10 cellular contexts compared by ENCODE assay signal in the genomic region with DNA sequence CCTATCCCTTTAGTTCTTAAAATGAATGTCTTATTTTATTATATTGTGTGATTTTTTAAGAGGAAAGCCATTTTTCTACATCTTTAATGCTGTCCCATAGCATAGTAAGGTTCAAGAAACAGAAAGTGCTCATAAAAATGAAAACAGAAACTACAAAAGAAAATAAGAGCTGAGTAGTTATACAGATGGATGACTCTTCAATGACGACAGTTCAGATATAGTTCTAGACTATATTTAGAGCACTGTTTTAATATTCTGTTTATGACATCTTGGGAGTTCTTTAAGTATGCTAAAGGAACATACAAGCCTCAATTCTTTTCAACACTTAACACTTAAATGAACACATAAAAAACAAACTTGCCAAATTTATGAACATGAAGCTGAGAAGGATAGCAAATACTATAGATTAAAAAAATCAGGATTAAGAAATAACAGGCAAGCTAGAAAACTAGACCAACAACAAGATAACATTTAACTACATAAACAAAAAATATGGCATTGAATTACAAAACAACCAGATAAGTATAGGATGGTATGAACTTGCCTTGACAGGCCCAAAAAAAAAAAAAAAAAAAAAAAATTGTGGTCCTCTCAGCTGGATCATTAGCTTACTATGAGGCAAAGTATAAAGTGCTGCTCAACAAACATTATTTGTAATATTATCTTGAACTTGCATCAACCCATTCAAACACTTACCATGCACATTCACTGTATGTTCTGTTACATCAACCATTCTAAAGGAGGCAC.
DNase-seq lines count a peak whose midpoint lies in the region; ATAC-seq and TF ChIP-seq lines count a peak whose summit lies in the region.
"Had no signal": no experiment of that assay in that cellular context is flagged by ENCODE, and none has a peak within 500 bp of the region (broad histone marks: within the 10 kb centered on the region; RNA-seq: fewer than 3 reads in every experiment).

No MANE protein-coding gene starts in this region.

- H3K27me3 Mint-ChIP-seq in activated T-cell treated with anti-CD3 and anti-CD28 coated beads, Interleukin-2, amount 50 U/mL, for 72 hours (ENCODE audit: low read depth) = no peaks in the 10 kb centered on the region
- H3K27me3 Mint-ChIP-seq: activated naive CD4-positive, alpha-beta T cell treated with anti-CD3 and anti-CD28 coated beads, Interleukin-2, amount 50 U/mL, for 24 hours had no signal

- intact Hi-C loops in esophagus muscularis mucosa (cut with DNase I) (loop anchor here (10.0 kb wide), 1 partner anchor 90 kb away; a partner anchor contains a TSS), Right ventricle myocardium inferior (cut with DNase I) (no loop called here)

- no peak for TF ChIP-seq CTCF in esophagus muscularis mucosa (IDR thresholded peaks at IDR 0.05)

- H3K9me3 ChIP-seq in esophagus muscularis mucosa = no peaks in the 10 kb centered on the region

- no peak for TF ChIP-seq POLR2A in esophagus muscularis mucosa (IDR thresholded peaks at IDR 0.05; ENCODE audit: low read depth)

- H3K36me3 ChIP-seq in esophagus muscularis mucosa = peaks cover 0 to 7% (median 3%) of the 10 kb centered on the region in 4 donors

- H3K9me3 Mint-ChIP-seq in activated T-cell treated with anti-CD3 and anti-CD28 coated beads, Interleukin-2, amount 50 U/mL, for 72 hours = no peaks in the 10 kb centered on the region
- H3K9me3 Mint-ChIP-seq in stimulated activated effector memory CD8-positive, alpha-beta T cell treated with anti-CD3 and anti-CD28 coated beads, Interleukin-12 subunit alpha, Interleukin-12 subunit beta, amount 100 ng/mL, for 72 hours = no peaks in the 10 kb centered on the region
- H3K9me3 Mint-ChIP-seq: activated naive CD4-positive, alpha-beta T cell treated with anti-CD3 and anti-CD28 coated beads, Interleukin-2, amount 50 U/mL, for 24 hours had no signal

- peaks cover 5 to 7% of the 10 kb centered on the region in 2 donors for H3K36me3 Mint-ChIP-seq in activated T-cell treated with anti-CD3 and anti-CD28 coated beads, Interleukin-2, amount 50 U/mL, for 72 hours (ENCODE audit: insufficient read depth in 2 of 2)
- H3K36me3 Mint-ChIP-seq in stimulated activated effector memory CD8-positive, alpha-beta T cell treated with anti-CD3 and anti-CD28 coated beads, Interleukin-12 subunit alpha, Interleukin-12 subunit beta, amount 100 ng/mL, for 72 hours = peaks cover 28% of the 10 kb centered on the region

- POLR2A ChIA-PET in HEK293T (lab: Yijun Ruan, JAX) = no interaction called here

- peak overlapping the region in 1 of 2 donors; percentile 29 for H3K4me3 Mint-ChIP-seq in activated T-cell treated with anti-CD3 and anti-CD28 coated beads, Interleukin-2, amount 50 U/mL, for 72 hours
- H3K4me3 Mint-ChIP-seq in stimulated activated effector memory CD8-positive, alpha-beta T cell treated with anti-CD3 and anti-CD28 coated beads, Interleukin-12 subunit alpha, Interleukin-12 subunit beta, amount 100 ng/mL, for 72 hours = no peak overlapping the region
- H3K4me3 Mint-ChIP-seq: activated naive CD4-positive, alpha-beta T cell treated with anti-CD3 and anti-CD28 coated beads, Interleukin-2, amount 50 U/mL, for 24 hours had no signal

- peaks cover 0 to 9% (median 8%) of the 10 kb centered on the region in 4 donors for H3K4me1 ChIP-seq in esophagus muscularis mucosa

- H3K27ac ChIP-seq in esophagus muscularis mucosa (replicated peaks in 1 of 4) = no peak overlapping the region
- H3K27ac ChIP-seq: KMS-11 had no signal

- H3K27ac Mint-ChIP-seq in activated T-cell treated with anti-CD3 and anti-CD28 coated beads, Interleukin-2, amount 50 U/mL, for 72 hours = peak overlapping the region; percentile 88
- H3K27ac Mint-ChIP-seq in stimulated activated effector memory CD8-positive, alpha-beta T cell treated with anti-CD3 and anti-CD28 coated beads, Interleukin-12 subunit alpha, Interleukin-12 subunit beta, amount 100 ng/mL, for 72 hours = peak overlapping the region; percentile 32

- no peak overlapping the region for H3K4me3 ChIP-seq in esophagus muscularis mucosa

- DNase-seq in activated T-cell treated with anti-CD3 and anti-CD28 coated beads, Interleukin-2, amount 50 U/mL, for 72 hours = no peak
- DNase-seq in activated T-cell treated with anti-CD3 and anti-CD28 coated beads, Interleukin-2, amount 50 U/mL, for 48 hours = no peak
- DNase-seq in HEK293T (ENCODE audit: extremely low spot score) = no peak
- DNase-seq in stimulated activated effector memory CD8-positive, alpha-beta T cell treated with anti-CD3 and anti-CD28 coated beads, Interleukin-12 subunit alpha, Interleukin-12 subunit beta, amount 100 ng/mL, for 72 hours (ENCODE audit: low spot score in 2 of 2) = no peak
- no peak for DNase-seq in middle frontal gyrus (ENCODE audit: extremely low spot score, low spot score)
- DNase-seq in esophagus muscularis mucosa (ENCODE audit: extremely low spot score) = no peak
- no peak for DNase-seq in Right ventricle myocardium inferior (ENCODE audit: missing footprints)

- peaks cover 11% of the 10 kb centered on the region for H3K4me1 Mint-ChIP-seq in activated T-cell treated with anti-CD3 and anti-CD28 coated beads, Interleukin-2, amount 50 U/mL, for 72 hours (ENCODE audit: low read depth)
- H3K4me1 Mint-ChIP-seq in stimulated activated effector memory CD8-positive, alpha-beta T cell treated with anti-CD3 and anti-CD28 coated beads, Interleukin-12 subunit alpha, Interleukin-12 subunit beta, amount 100 ng/mL, for 72 hours = peaks cover 11% of the 10 kb centered on the region

- CTCF ChIA-PET in HEK293T (lab: Yijun Ruan, JAX) = no interaction called here

- 61% methylated on average over 1 of the region's 1 CpG for WGBS in esophagus muscularis mucosa

- TF ChIP-seq EP300 in esophagus muscularis mucosa (IDR thresholded peaks at IDR 0.05) = no peak

- H3K27me3 ChIP-seq in esophagus muscularis mucosa = no peaks in the 10 kb centered on the region

- ATAC-seq in activated T-cell treated with anti-CD3 and anti-CD28 coated beads, Interleukin-2, amount 50 U/mL, for 72 hours (replicated peaks in 1 of 2) = no peak
- ATAC-seq in HG03432 (IDR thresholded peaks at IDR 0.05; ENCODE audit: unreplicated experiment) (peak; percentile 94), Right ventricle myocardium inferior (no peak)
- no peak for ATAC-seq in stimulated activated effector memory CD8-positive, alpha-beta T cell treated with anti-CD3 and anti-CD28 coated beads, Interleukin-12 subunit alpha, Interleukin-12 subunit beta, amount 100 ng/mL, for 72 hours

TF ChIP-seq in HEK293T, 16 proteins besides CTCF, POLR2A, EP300 and RAD21:
- TF ChIP-seq ZNF384 (IDR thresholded peaks at IDR 0.05) (peak; percentile 46), NFRKB (IDR thresholded peaks at IDR 0.05) (no peak)
